In genomic region chr22:29482726-29483125, GRCh38 we compare ENCODE assay signal across 8 cellular contexts. TPM values are rescaled to one million over a fixed set of nuclear protein-coding genes. Genes with fewer than 3 reads are reported as not detected.
"Had no signal": no experiment of that assay in that cellular context is flagged by ENCODE, and none has a peak within 500 bp of the region (broad histone marks: within the 10 kb centered on the region; RNA-seq: fewer than 3 reads in every experiment).

No MANE protein-coding gene starts in this region.

- FAIRE-seq: H54, HTR-8/SVneo had no signal

- DNase-seq: GOT3, HCEC 1CT, IMR-90, KBM-7 had no signal

- H3K27ac Mint-ChIP-seq: H9 had no signal

RNA-seq across cellular contexts. Expression of gene NEFH, which starts 2.7 kb away (rescaled TPM):
- total RNA-seq: HT-29 had no signal

RNA-seq across cellular contexts. Expression of gene RFPL1, which starts 44.3 kb away (rescaled TPM):
- total RNA-seq: H9, HT-29, IMR-90 had no signal
- polyA plus RNA-seq: IMR-90 had no signal
